Comparison of ENCODE assay signal across 1 cellular context in the genomic region with DNA sequence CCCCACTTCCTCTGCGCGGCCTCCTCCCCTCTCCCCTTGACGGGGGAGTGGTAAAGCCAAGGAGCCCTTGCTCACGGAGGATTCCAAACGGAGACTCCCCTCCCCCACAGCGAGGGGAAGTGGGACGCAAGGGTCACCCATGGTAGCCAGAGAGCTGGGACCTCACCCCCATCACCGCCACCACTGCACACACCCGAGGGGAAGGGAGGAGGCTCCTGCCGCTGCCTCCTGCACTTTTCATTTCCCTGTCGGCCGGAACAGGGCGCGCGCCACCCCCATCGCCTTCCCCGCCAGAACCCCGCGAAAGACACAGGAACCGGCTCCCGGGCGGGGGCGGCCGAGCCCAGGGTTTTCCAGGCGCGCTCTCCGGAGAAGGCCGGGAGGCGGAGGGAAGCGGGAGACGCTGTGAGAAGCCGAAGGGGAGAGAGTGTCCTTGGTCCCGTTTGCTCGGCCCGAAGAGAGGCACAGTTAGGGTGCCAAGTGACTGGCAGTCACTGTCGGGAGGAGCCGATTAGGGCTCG.
TF ChIP-seq lines count a peak whose summit lies in the region.

No MANE protein-coding gene starts in this region.

TF ChIP-seq in HEK293, 187 proteins besides CTCF, POLR2A, EP300 and RAD21 (continued from another document and continues in another):
- TF ChIP-seq ZNF510 (tag by site-specific recombination; IDR thresholded peaks at IDR 0.05; ENCODE audit: insufficient replicate concordance) (no peak), SP7 (tag by site-specific recombination; IDR thresholded peaks at IDR 0.05) (0 out of 2 replicates have a peak, but pooled peaks have one; percentile 33), ZXDB (tag by site-specific recombination; IDR thresholded peaks at IDR 0.05) (peak; percentile 19; the same call in 1 of the 2 replicates), ZFP69B (tag by site-specific recombination; IDR thresholded peaks at IDR 0.05) (no peak), ZNF792 (tag by site-specific recombination; IDR thresholded peaks at IDR 0.05) (no peak), ZNF404 (tag by site-specific recombination; IDR thresholded peaks at IDR 0.05) (no peak), ZNF555 (tag by site-specific recombination; conservative IDR thresholded peaks at IDR 0.05) (no peak), ZNF169 (tag by site-specific recombination; IDR thresholded peaks at IDR 0.05) (no peak), ZNF214 (tag by site-specific recombination; IDR thresholded peaks at IDR 0.05; ENCODE audit: borderline replicate concordance) (no peak), ZNF830 (tag by site-specific recombination; IDR thresholded peaks at IDR 0.05; ENCODE audit: low read depth) (no peak), ZNF560 (tag by site-specific recombination; IDR thresholded peaks at IDR 0.05; ENCODE audit: borderline replicate concordance) (no peak), KLF1 (tag by site-specific recombination; IDR thresholded peaks at IDR 0.05) (no peak), ZBTB26 (tag by site-specific recombination; optimal IDR thresholded peaks at IDR 0.05) (no peak), ZNF112 (tag by site-specific recombination; IDR thresholded peaks at IDR 0.05) (no peak), ZNF391 (tag by site-specific recombination; IDR thresholded peaks at IDR 0.05; ENCODE audit: borderline replicate concordance, low read depth) (0 out of 2 replicates have a peak, but pooled peaks have one; percentile 28), ZNF416 (tag by site-specific recombination; IDR thresholded peaks at IDR 0.05) (no peak), ZNF549 (tag by site-specific recombination; IDR thresholded peaks at IDR 0.05) (no peak), ZBTB7A (tag by site-specific recombination; IDR thresholded peaks at IDR 0.05; ENCODE audit: low read depth) (no peak), ZNF132 (tag by site-specific recombination; IDR thresholded peaks at IDR 0.05; ENCODE audit: borderline replicate concordance) (no peak), PRDM1 (tag by site-specific recombination; IDR thresholded peaks at IDR 0.05) (no peak), SCRT1 (tag by site-specific recombination; IDR thresholded peaks at IDR 0.05; ENCODE audit: borderline replicate concordance) (no peak), ZIC2 (tag by site-specific recombination; IDR thresholded peaks at IDR 0.05) (no peak), SETDB1 (IDR thresholded peaks at IDR 0.05; ENCODE audit: insufficient read length, low read length) (no peak), ZNF600 (tag by site-specific recombination; IDR thresholded peaks at IDR 0.05) (no peak), SP2 (tag by site-specific recombination; IDR thresholded peaks at IDR 0.05) (peak; percentile 56; the same call in 1 of the 2 replicates), ZBTB48 (tag by site-specific recombination; IDR thresholded peaks at IDR 0.05) (no peak), ZBTB44 (tag by site-specific recombination; IDR thresholded peaks at IDR 0.05) (no peak), ZNF335 (tag by site-specific recombination; conservative IDR thresholded peaks at IDR 0.05) (no peak; the same call in 1 of the 2 replicates), ZNF544 (tag by site-specific recombination; IDR thresholded peaks at IDR 0.05) (no peak), MEIS1 (CRISPR knock-in tag; IDR thresholded peaks at IDR 0.05; ENCODE audit: borderline replicate concordance) (no peak), ZNF248 (tag by site-specific recombination; IDR thresholded peaks at IDR 0.05) (no peak), YY1 (tag by site-specific recombination; IDR thresholded peaks at IDR 0.05) (no peak), ZNF175 (tag by site-specific recombination; IDR thresholded peaks at IDR 0.05) (no peak), BCL6B (tag by site-specific recombination; IDR thresholded peaks at IDR 0.05) (no peak), ZNF311 (tag by site-specific recombination; IDR thresholded peaks at IDR 0.05; ENCODE audit: borderline replicate concordance) (no peak), ZNF16 (tag by site-specific recombination; IDR thresholded peaks at IDR 0.05; ENCODE audit: low read depth) (no peak), ZNF521 (tag by site-specific recombination; IDR thresholded peaks at IDR 0.05) (no peak), KLF8 (tag by site-specific recombination; IDR thresholded peaks at IDR 0.05) (no peak), ZNF768 (tag by site-specific recombination; IDR thresholded peaks at IDR 0.05) (no peak), WT1 (tag by site-specific recombination; IDR thresholded peaks at IDR 0.05) (0 out of 2 replicates have a peak, but pooled peaks have one; percentile 55), IKZF3 (tag by site-specific recombination; IDR thresholded peaks at IDR 0.05) (peak; percentile 62)
- TF ChIP-seq, protein P1, sequence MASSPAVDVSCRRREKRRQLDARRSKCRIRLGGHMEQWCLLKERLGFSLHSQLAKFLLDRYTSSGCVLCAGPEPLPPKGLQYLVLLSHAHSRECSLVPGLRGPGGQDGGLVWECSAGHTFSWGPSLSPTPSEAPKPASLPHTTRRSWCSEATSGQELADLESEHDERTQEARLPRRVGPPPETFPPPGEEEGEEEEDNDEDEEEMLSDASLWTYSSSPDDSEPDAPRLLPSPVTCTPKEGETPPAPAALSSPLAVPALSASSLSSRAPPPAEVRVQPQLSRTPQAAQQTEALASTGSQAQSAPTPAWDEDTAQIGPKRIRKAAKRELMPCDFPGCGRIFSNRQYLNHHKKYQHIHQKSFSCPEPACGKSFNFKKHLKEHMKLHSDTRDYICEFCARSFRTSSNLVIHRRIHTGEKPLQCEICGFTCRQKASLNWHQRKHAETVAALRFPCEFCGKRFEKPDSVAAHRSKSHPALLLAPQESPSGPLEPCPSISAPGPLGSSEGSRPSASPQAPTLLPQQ (tag by site-specific recombination; IDR thresholded peaks at IDR 0.05): no peak
- TF ChIP-seq, protein P2, sequence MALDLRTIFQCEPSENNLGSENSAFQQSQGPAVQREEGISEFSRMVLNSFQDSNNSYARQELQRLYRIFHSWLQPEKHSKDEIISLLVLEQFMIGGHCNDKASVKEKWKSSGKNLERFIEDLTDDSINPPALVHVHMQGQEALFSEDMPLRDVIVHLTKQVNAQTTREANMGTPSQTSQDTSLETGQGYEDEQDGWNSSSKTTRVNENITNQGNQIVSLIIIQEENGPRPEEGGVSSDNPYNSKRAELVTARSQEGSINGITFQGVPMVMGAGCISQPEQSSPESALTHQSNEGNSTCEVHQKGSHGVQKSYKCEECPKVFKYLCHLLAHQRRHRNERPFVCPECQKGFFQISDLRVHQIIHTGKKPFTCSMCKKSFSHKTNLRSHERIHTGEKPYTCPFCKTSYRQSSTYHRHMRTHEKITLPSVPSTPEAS (tag by site-specific recombination; IDR thresholded peaks at IDR 0.05): no peak
- TF ChIP-seq, protein P3, sequence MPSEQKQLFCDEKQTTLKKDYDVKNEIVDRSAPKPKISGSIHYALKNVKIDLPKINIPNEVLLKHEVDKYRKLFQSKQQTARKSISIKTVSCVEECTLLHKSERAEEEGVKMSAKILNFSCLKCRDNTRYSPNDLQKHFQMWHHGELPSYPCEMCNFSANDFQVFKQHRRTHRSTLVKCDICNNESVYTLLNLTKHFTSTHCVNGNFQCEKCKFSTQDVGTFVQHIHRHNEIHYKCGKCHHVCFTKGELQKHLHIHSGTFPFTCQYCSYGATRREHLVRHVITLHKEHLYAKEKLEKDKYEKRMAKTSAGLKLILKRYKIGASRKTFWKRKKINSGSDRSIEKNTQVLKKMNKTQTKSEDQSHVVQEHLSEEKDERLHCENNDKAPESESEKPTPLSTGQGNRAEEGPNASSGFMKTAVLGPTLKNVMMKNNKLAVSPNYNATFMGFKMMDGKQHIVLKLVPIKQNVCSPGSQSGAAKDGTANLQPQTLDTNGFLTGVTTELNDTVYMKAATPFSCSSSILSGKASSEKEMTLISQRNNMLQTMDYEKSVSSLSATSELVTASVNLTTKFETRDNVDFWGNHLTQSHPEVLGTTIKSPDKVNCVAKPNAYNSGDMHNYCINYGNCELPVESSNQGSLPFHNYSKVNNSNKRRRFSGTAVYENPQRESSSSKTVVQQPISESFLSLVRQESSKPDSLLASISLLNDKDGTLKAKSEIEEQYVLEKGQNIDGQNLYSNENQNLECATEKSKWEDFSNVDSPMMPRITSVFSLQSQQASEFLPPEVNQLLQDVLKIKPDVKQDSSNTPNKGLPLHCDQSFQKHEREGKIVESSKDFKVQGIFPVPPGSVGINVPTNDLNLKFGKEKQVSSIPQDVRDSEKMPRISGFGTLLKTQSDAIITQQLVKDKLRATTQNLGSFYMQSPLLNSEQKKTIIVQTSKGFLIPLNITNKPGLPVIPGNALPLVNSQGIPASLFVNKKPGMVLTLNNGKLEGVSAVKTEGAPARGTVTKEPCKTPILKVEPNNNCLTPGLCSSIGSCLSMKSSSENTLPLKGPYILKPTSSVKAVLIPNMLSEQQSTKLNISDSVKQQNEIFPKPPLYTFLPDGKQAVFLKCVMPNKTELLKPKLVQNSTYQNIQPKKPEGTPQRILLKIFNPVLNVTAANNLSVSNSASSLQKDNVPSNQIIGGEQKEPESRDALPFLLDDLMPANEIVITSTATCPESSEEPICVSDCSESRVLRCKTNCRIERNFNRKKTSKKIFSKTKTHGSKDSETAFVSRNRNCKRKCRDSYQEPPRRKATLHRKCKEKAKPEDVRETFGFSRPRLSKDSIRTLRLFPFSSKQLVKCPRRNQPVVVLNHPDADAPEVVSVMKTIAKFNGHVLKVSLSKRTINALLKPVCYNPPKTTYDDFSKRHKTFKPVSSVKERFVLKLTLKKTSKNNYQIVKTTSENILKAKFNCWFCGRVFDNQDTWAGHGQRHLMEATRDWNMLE (tag by site-specific recombination; conservative IDR thresholded peaks at IDR 0.05; ENCODE audit: low read depth): no peak
- TF ChIP-seq, protein P4, sequence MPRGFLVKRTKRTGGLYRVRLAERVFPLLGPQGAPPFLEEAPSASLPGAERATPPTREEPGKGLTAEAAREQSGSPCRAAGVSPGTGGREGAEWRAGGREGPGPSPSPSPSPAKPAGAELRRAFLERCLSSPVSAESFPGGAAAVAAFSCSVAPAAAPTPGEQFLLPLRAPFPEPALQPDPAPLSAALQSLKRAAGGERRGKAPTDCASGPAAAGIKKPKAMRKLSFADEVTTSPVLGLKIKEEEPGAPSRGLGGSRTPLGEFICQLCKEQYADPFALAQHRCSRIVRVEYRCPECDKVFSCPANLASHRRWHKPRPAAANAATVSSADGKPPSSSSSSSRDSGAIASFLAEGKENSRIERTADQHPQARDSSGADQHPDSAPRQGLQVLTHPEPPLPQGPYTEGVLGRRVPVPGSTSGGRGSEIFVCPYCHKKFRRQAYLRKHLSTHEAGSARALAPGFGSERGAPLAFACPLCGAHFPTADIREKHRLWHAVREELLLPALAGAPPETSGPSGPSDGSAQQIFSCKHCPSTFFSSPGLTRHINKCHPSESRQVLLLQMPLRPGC (tag by site-specific recombination; IDR thresholded peaks at IDR 0.05): no peak
- TF ChIP-seq, protein P5, sequence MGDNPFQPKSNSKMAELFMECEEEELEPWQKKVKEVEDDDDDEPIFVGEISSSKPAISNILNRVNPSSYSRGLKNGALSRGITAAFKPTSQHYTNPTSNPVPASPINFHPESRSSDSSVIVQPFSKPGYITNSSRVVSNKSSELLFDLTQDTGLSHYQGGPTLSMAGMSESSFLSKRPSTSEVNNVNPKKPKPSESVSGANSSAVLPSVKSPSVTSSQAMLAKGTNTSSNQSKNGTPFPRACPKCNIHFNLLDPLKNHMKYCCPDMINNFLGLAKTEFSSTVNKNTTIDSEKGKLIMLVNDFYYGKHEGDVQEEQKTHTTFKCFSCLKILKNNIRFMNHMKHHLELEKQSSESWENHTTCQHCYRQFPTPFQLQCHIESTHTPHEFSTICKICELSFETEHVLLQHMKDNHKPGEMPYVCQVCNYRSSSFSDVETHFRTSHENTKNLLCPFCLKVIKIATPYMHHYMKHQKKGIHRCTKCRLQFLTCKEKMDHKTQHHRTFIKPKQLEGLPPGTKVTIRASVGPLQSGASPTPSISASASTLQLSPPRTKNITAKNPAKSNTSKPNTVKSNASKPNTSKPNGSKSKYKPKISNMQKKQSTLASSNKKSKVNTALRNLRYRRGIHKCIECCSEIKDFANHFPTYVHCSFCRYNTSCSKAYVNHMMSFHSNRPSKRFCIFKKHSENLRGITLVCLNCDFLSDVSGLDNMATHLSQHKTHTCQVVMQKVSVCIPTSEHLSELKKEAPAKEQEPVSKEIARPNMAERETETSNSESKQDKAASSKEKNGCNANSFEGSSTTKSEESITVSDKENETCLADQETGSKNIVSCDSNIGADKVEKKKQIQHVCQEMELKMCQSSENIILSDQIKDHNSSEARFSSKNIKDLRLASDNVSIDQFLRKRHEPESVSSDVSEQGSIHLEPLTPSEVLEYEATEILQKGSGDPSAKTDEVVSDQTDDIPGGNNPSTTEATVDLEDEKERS (tag by site-specific recombination; IDR thresholded peaks at IDR 0.05): no peak
